ENCODE assay signal across 8 cellular contexts in the genomic region with DNA sequence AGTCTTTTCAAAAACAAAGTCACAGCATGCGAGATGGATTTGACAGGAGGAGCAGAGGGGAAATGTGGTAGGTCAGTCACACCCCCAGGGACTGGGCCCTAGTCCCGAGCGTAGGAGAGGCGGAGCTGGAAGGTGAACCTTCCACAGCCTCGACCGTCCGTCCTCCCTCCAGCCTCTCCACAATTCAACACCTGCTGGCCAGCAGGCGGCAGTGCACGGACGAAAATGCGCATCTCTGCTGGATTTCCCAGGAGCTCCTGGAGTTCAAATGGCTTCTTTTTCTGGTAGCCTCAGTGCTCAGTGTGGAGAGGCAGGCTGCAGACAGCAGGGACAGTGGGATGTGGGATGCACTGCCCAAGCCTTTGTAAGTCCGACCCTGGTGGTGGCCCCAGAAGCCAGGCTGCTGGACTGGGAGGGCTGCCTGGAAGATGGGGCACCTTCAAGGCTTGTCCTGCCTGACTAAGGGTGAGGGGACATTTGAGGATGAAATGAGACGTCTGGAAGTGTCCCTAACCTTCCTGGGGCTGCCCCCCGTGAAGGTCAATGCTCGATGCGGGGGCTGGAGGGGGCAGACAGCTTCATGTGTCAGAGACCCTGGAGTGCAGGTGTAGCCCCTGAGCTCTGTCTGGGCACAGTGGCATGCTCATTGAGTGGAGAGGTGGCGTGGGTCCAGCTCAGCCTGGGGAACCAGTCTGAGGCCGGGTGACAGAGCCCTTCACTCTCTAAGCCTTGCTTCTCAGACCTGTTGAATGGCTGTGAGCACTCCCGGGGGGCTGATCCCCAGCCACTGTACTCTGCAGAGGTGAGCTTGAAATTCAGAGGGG.
A peak's percentile ranks its signal among the peaks of the same experiment; 100 is the strongest.
DNase-seq lines count a peak whose midpoint lies in the region; ATAC-seq and TF ChIP-seq lines count a peak whose summit lies in the region.

No MANE protein-coding gene starts in this region.

- peak; percentile 92 for TF ChIP-seq CTCF in choroid plexus epithelial cell (conservative IDR thresholded peaks at IDR 0.05; ENCODE audit: low read depth, low read length)

- H3K4me3 ChIP-seq in choroid plexus epithelial cell (ENCODE audit: low read depth, low read length), result no peak overlapping the region

- H3K36me3 Mint-ChIP-seq in activated naive CD4-positive, alpha-beta T cell treated with anti-CD3 and anti-CD28 coated beads, Interleukin-2, amount 10 ng/mL, durations not matched to agents 7 days and 5 days, result no peaks in the 10 kb centered on the region

- H3K4me1 Mint-ChIP-seq in activated naive CD4-positive, alpha-beta T cell treated with anti-CD3 and anti-CD28 coated beads, Interleukin-2, amount 10 ng/mL, durations not matched to agents 7 days and 5 days, result no peaks in the 10 kb centered on the region

- no peak overlapping the region for H3K27ac Mint-ChIP-seq in activated naive CD4-positive, alpha-beta T cell treated with anti-CD3 and anti-CD28 coated beads, Interleukin-2, amount 10 ng/mL, durations not matched to agents 7 days and 5 days

- CTCF ChIA-PET in activated naive CD4-positive, alpha-beta T cell treated with anti-CD3 and anti-CD28 coated beads, Interleukin-2, amount 10 ng/mL, durations not matched to agents 7 days and 5 days (lab: Charles Lee), result interaction anchor here (0.6 to 8.1 kb wide), 9 partner anchors 10 to 626 kb away, joined by 3 to 38 read pairs (median 3); no protein-coding TSS in a partner anchor

- H3K27me3 Mint-ChIP-seq in activated naive CD4-positive, alpha-beta T cell treated with anti-CD3 and anti-CD28 coated beads, Interleukin-2, amount 10 ng/mL, durations not matched to agents 7 days and 5 days, result peaks cover 22% of the 10 kb centered on the region

- peak; percentile 39 for DNase-seq in activated naive CD4-positive, alpha-beta T cell treated with anti-CD3 and anti-CD28 coated beads, Interleukin-2, amount 10 ng/mL, durations not matched to agents 7 days and 5 days
- no peak for DNase-seq in activated naive CD4-positive, alpha-beta T cell treated with anti-CD3 and anti-CD28 coated beads, Interleukin-2, amount 50 U/mL, for 16 hours
- DNase-seq in NOMO-1 treated with DMSO at 0.1 percent for 48 hours (lab: John Stamatoyannopoulos, UW; ENCODE audit: unreplicated experiment) (peak; percentile 42), choroid plexus epithelial cell (ENCODE audit: low read depth) (peak; percentile 85), lung microvascular endothelial cell (ENCODE audit: low read depth in 2 of 2) (peak; percentile 74 to 75)

- H3K9me3 Mint-ChIP-seq in activated naive CD4-positive, alpha-beta T cell treated with anti-CD3 and anti-CD28 coated beads, Interleukin-2, amount 10 ng/mL, durations not matched to agents 7 days and 5 days, result no peaks in the 10 kb centered on the region

- ATAC-seq in HG03354 (IDR thresholded peaks at IDR 0.05; ENCODE audit: poor library complexity, severe bottlenecking, unreplicated experiment) (peak; percentile 63), HG03025 (IDR thresholded peaks at IDR 0.05; ENCODE audit: low FRiP score, unreplicated experiment) (no peak), GM19023 (IDR thresholded peaks at IDR 0.05; ENCODE audit: unreplicated experiment) (no peak)

- H3K4me3 Mint-ChIP-seq in activated naive CD4-positive, alpha-beta T cell treated with anti-CD3 and anti-CD28 coated beads, Interleukin-2, amount 10 ng/mL, durations not matched to agents 7 days and 5 days, result no peak overlapping the region
